1 cellular context compared by ENCODE assay signal in genomic region chr17:16880843-16881230, GRCh38.
TF ChIP-seq lines count a peak whose summit lies in the region.

No MANE protein-coding gene starts in this region.

TF ChIP-seq in H1, 55 proteins besides CTCF, POLR2A, EP300 and RAD21 (continued from another document):
- no peak for TF ChIP-seq CBX8 (IDR thresholded peaks at IDR 0.05; ENCODE audit: borderline replicate concordance, low read depth, low read length)
- TF ChIP-seq GABPA (IDR thresholded peaks at IDR 0.05; ENCODE audit: borderline replicate concordance, insufficient read depth, low read length): no peak
